In genomic region chr7:5692845-5693278, GRCh38 we compare ENCODE assay signal across 8 cellular contexts.
DNase-seq lines count a peak whose midpoint lies in the region; ATAC-seq and TF ChIP-seq lines count a peak whose summit lies in the region.

No MANE protein-coding gene starts in this region.

- H3K4me1 Mint-ChIP-seq in natural killer cell treated with Interleukin-12 subunit alpha and Interleukin-12 subunit beta and Interleukin-15 and Interleukin-18, amount 100 ng/mL, for 72 hours (ENCODE audit: low read depth in 2 of 2): peaks cover 62 to 74% of the 10 kb centered on the region in 2 donors
- H3K4me1 Mint-ChIP-seq in natural killer cell: peaks cover 43 to 62% of the 10 kb centered on the region in 2 donors
- peaks cover 68 to 99% of the 10 kb centered on the region in 2 donors for H3K4me1 Mint-ChIP-seq in stimulated activated naive B cell treated with anti-CD40 and anti-IgM and Interleukin-4, amounts not matched to agents 10 μg/mL and 1 μg/mL and 100 μg/mL, for 72 hours

- H3K4me3 Mint-ChIP-seq in natural killer cell treated with Interleukin-12 subunit alpha and Interleukin-12 subunit beta and Interleukin-15 and Interleukin-18, amount 100 ng/mL, for 72 hours: no peak overlapping the region
- H3K4me3 Mint-ChIP-seq in natural killer cell: no peak overlapping the region
- peak overlapping the region; percentile 87 to 96 for H3K4me3 Mint-ChIP-seq in stimulated activated naive B cell treated with anti-CD40 and anti-IgM and Interleukin-4, amounts not matched to agents 10 μg/mL and 1 μg/mL and 100 μg/mL, for 72 hours

- intact Hi-C loops in natural killer cell (cut with micrococcal nuclease): no loop called here

- TF ChIP-seq CTCF in natural killer cell (IDR thresholded peaks at IDR 0.05) (no peak), RWPE2 (IDR thresholded peaks at IDR 0.05; ENCODE audit: poor library complexity, severe bottlenecking) (no peak)

- no peaks in the 10 kb centered on the region for H3K9me3 Mint-ChIP-seq in natural killer cell treated with Interleukin-12 subunit alpha and Interleukin-12 subunit beta and Interleukin-15 and Interleukin-18, amount 100 ng/mL, for 72 hours
- no peaks in the 10 kb centered on the region for H3K9me3 Mint-ChIP-seq in natural killer cell
- H3K9me3 Mint-ChIP-seq in stimulated activated naive B cell treated with anti-CD40 and anti-IgM and Interleukin-4, amounts not matched to agents 10 μg/mL and 1 μg/mL and 100 μg/mL, for 72 hours: peaks cover 2 to 4% of the 10 kb centered on the region in 2 donors

- no peak for DNase-seq in natural killer cell treated with Interleukin-12 subunit alpha and Interleukin-12 subunit beta and Interleukin-15 and Interleukin-18, amount 100 ng/mL, for 72 hours (ENCODE audit: low spot score)
- no peak for DNase-seq in natural killer cell
- DNase-seq in RWPE2 (ENCODE audit: low spot score): no peak
- DNase-seq in stimulated activated naive B cell treated with anti-CD40 and anti-IgM and Interleukin-4, amounts not matched to agents 10 μg/mL and 1 μg/mL and 100 μg/mL, for 72 hours: no peak
- DNase-seq in anterior cingulate cortex (lab: John Stamatoyannopoulos, UW): no peak

- H3K27ac ChIP-seq in RWPE2 (ENCODE audit: poor library complexity, severe bottlenecking): peak overlapping the region; percentile 93

- no peak for ATAC-seq in natural killer cell treated with Interleukin-12 subunit alpha and Interleukin-12 subunit beta and Interleukin-15 and Interleukin-18, amount 100 ng/mL, for 72 hours
- ATAC-seq in natural killer cell (no peak), RWPE2 (ENCODE audit: low read depth) (peak; percentile 44), esophagus mucosa (peak; percentile 63), HG02798 (IDR thresholded peaks at IDR 0.05; ENCODE audit: poor library complexity, unreplicated experiment) (no peak), GM21576 (IDR thresholded peaks at IDR 0.05; ENCODE audit: unreplicated experiment) (no peak)
- no peak for ATAC-seq in stimulated activated naive B cell treated with anti-CD40 and anti-IgM and Interleukin-4, amounts not matched to agents 10 μg/mL and 1 μg/mL and 100 μg/mL, for 72 hours (replicated peaks)

- no peaks in the 10 kb centered on the region for H3K27me3 ChIP-seq in RWPE2 (ENCODE audit: insufficient read depth, poor library complexity, severe bottlenecking)

- no peak overlapping the region for H3K4me3 ChIP-seq in RWPE2 (ENCODE audit: severe bottlenecking)

- H3K27me3 Mint-ChIP-seq in natural killer cell treated with Interleukin-12 subunit alpha and Interleukin-12 subunit beta and Interleukin-15 and Interleukin-18, amount 100 ng/mL, for 72 hours: peaks cover 5 to 8% of the 10 kb centered on the region in 2 donors
- H3K27me3 Mint-ChIP-seq in natural killer cell (ENCODE audit: low read depth in 2 of 2): no peaks in the 10 kb centered on the region
- H3K27me3 Mint-ChIP-seq in stimulated activated naive B cell treated with anti-CD40 and anti-IgM and Interleukin-4, amounts not matched to agents 10 μg/mL and 1 μg/mL and 100 μg/mL, for 72 hours: no peaks in the 10 kb centered on the region

- H3K27ac Mint-ChIP-seq in natural killer cell treated with Interleukin-12 subunit alpha and Interleukin-12 subunit beta and Interleukin-15 and Interleukin-18, amount 100 ng/mL, for 72 hours: peak overlapping the region; percentile 22 to 50
- peak overlapping the region in 1 of 2 donors; percentile 73 for H3K27ac Mint-ChIP-seq in natural killer cell
- peak overlapping the region; percentile 100 for H3K27ac Mint-ChIP-seq in stimulated activated naive B cell treated with anti-CD40 and anti-IgM and Interleukin-4, amounts not matched to agents 10 μg/mL and 1 μg/mL and 100 μg/mL, for 72 hours

- peaks cover 11% of the 10 kb centered on the region for H3K36me3 ChIP-seq in RWPE2 (ENCODE audit: low read depth)

- H3K4me1 ChIP-seq in RWPE2 (ENCODE audit: insufficient read depth, poor library complexity, severe bottlenecking): peaks cover 39% of the 10 kb centered on the region

- H3K9me3 ChIP-seq in RWPE2 (ENCODE audit: severe bottlenecking): no peaks in the 10 kb centered on the region

- peaks cover 22% of the 10 kb centered on the region for H3K36me3 Mint-ChIP-seq in natural killer cell treated with Interleukin-12 subunit alpha and Interleukin-12 subunit beta and Interleukin-15 and Interleukin-18, amount 100 ng/mL, for 72 hours
- peaks cover 7% of the 10 kb centered on the region for H3K36me3 Mint-ChIP-seq in natural killer cell
- peaks cover 53 to 79% of the 10 kb centered on the region in 2 donors for H3K36me3 Mint-ChIP-seq in stimulated activated naive B cell treated with anti-CD40 and anti-IgM and Interleukin-4, amounts not matched to agents 10 μg/mL and 1 μg/mL and 100 μg/mL, for 72 hours

Comparison
In these comparisons a context has a peak if more than half of its experiments do, and no peak if none do; other contexts are left out.
1. ATAC-seq: peak in RWPE2 (single experiment) and esophagus mucosa (single experiment); none in natural killer cell treated with Interleukin-12 subunit alpha and Interleukin-12 subunit beta and Interleukin-15 and Interleukin-18, amount 100 ng/mL, for 72 hours (0 of 2), natural killer cell (0 of 3), stimulated activated naive B cell treated with anti-CD40 and anti-IgM and Interleukin-4, amounts not matched to agents 10 μg/mL and 1 μg/mL and 100 μg/mL, for 72 hours (0 of 2), HG02798 (single experiment) and GM21576 (single experiment).
2. H3K4me3 Mint-ChIP-seq: peak in stimulated activated naive B cell treated with anti-CD40 and anti-IgM and Interleukin-4, amounts not matched to agents 10 μg/mL and 1 μg/mL and 100 μg/mL, for 72 hours (2 of 2); none in natural killer cell treated with Interleukin-12 subunit alpha and Interleukin-12 subunit beta and Interleukin-15 and Interleukin-18, amount 100 ng/mL, for 72 hours (single experiment) and natural killer cell (single experiment).